In the genomic region with DNA sequence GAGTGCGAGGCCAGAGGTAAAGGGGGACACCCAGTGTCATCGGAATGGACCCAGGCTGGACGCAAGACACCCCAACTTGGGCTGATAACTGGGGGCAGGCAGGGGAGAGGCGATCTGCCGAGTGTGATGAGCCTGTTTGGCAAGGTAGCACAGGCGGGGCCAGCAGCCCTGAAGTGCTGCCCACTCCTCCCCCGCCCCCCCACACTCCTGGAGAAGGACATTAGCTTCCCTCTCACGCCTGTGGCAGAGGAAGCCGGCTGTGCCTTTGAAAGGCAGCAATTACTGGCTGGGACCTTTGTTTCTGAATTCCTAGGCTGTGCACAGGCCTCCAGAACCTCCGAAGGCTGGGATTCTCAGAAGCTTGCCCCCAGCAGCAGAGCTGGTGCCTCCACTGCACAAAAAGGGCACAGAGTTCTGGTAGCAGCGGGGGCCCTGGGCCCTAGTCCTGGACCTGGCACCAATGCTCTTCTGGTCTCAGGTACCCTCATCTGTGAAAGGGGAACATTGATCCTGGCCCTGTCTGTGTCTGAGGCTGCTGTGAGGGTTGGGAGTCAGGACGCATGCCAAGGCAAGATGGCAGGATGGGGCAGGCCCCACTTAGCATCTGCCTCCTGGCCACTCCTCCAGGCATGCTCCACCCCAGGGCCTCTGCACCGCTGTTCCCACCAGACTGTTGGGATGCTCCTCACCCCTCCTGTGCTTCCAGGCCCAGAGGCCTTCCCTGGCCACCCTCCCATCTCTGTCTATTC, we compare ENCODE assay signal across 13 cellular contexts. TPM values are rescaled to one million over a fixed set of nuclear protein-coding genes. Genes with fewer than 3 reads are reported as not detected.
A peak's percentile ranks its signal among the peaks of the same experiment; 100 is the strongest.
DNase-seq lines count a peak whose midpoint lies in the region; ATAC-seq and TF ChIP-seq lines count a peak whose summit lies in the region.
"Had no signal": no experiment of that assay in that cellular context is flagged by ENCODE, and none has a peak within 500 bp of the region (broad histone marks: within the 10 kb centered on the region; RNA-seq: fewer than 3 reads in every experiment).

No MANE protein-coding gene starts in this region.

- H3K36me3 Mint-ChIP-seq in activated B cell treated with CpG ODN at 0.5 μM for 24 hours (ENCODE audit: low read depth), result peaks cover 9% of the 10 kb centered on the region
- H3K36me3 Mint-ChIP-seq in stimulated activated naive B cell treated with anti-CD40 and anti-IgM and Interleukin-4, amounts not matched to agents 10 μg/mL and 1 μg/mL and 100 μg/mL, for 72 hours, result peaks cover 5 to 10% of the 10 kb centered on the region in 2 donors
- H3K36me3 Mint-ChIP-seq in activated CD4-positive, alpha-beta T cell treated with anti-CD3 and anti-CD28 coated beads for 36 hours (ENCODE audit: low read depth), result no peaks in the 10 kb centered on the region

- no peaks in the 10 kb centered on the region for H3K9me3 Mint-ChIP-seq in activated B cell treated with CpG ODN at 0.5 μM for 24 hours
- H3K9me3 Mint-ChIP-seq in stimulated activated naive B cell treated with anti-CD40 and anti-IgM and Interleukin-4, amounts not matched to agents 10 μg/mL and 1 μg/mL and 100 μg/mL, for 72 hours, result no peaks in the 10 kb centered on the region
- no peaks in the 10 kb centered on the region for H3K9me3 Mint-ChIP-seq in activated CD4-positive, alpha-beta T cell treated with anti-CD3 and anti-CD28 coated beads for 36 hours (ENCODE audit: low read depth)
- H3K9me3 Mint-ChIP-seq: activated CD4-positive, alpha-beta T cell treated with anti-CD3 and anti-CD28 coated beads, Interleukin-2, amount 10 ng/mL, durations not matched to agents 7 days and 5 days had no signal

- peaks cover 76% of the 10 kb centered on the region for H3K4me1 Mint-ChIP-seq in activated B cell treated with CpG ODN at 0.5 μM for 24 hours
- peaks cover 70 to 75% of the 10 kb centered on the region in 2 donors for H3K4me1 Mint-ChIP-seq in stimulated activated naive B cell treated with anti-CD40 and anti-IgM and Interleukin-4, amounts not matched to agents 10 μg/mL and 1 μg/mL and 100 μg/mL, for 72 hours
- H3K4me1 Mint-ChIP-seq in activated CD4-positive, alpha-beta T cell treated with anti-CD3 and anti-CD28 coated beads for 36 hours, result peaks cover 23% of the 10 kb centered on the region

- peak overlapping the region; percentile 90 for H3K27ac Mint-ChIP-seq in activated B cell treated with CpG ODN at 0.5 μM for 24 hours
- peak overlapping the region; percentile 61 for H3K27ac Mint-ChIP-seq in stimulated activated naive B cell treated with anti-CD40 and anti-IgM and Interleukin-4, amounts not matched to agents 10 μg/mL and 1 μg/mL and 100 μg/mL, for 72 hours
- no peak overlapping the region for H3K27ac Mint-ChIP-seq in activated CD4-positive, alpha-beta T cell treated with anti-CD3 and anti-CD28 coated beads for 36 hours
- H3K27ac Mint-ChIP-seq: activated CD4-positive, alpha-beta T cell treated with anti-CD3 and anti-CD28 coated beads, Interleukin-2, amount 10 ng/mL, durations not matched to agents 7 days and 5 days; activated naive CD8-positive, alpha-beta T cell had no signal

- no peaks in the 10 kb centered on the region for H3K27me3 Mint-ChIP-seq in activated B cell treated with CpG ODN at 0.5 μM for 24 hours
- H3K27me3 Mint-ChIP-seq in stimulated activated naive B cell treated with anti-CD40 and anti-IgM and Interleukin-4, amounts not matched to agents 10 μg/mL and 1 μg/mL and 100 μg/mL, for 72 hours, result no peaks in the 10 kb centered on the region
- no peaks in the 10 kb centered on the region for H3K27me3 Mint-ChIP-seq in activated CD4-positive, alpha-beta T cell treated with anti-CD3 and anti-CD28 coated beads for 36 hours
- H3K27me3 Mint-ChIP-seq: activated naive CD8-positive, alpha-beta T cell had no signal

- POLR2A ChIA-PET in activated B cell treated with CpG ODN at 0.5 μM for 24 hours (lab: Charles Lee), result interaction anchor here (2.5 to 5.5 kb wide), 3 partner anchors 21 to 36 kb away, joined by 14 to 170 read pairs (median 17); no protein-coding TSS in a partner anchor
- POLR2A ChIA-PET in activated CD4-positive, alpha-beta T cell treated with anti-CD3 and anti-CD28 coated beads for 36 hours (lab: Charles Lee), result no interaction called here

- ATAC-seq in activated B cell treated with CpG ODN at 0.5 μM for 24 hours (ENCODE audit: low read depth) (no peak), HG03378 (IDR thresholded peaks at IDR 0.05; ENCODE audit: unreplicated experiment) (no peak)
- no peak for ATAC-seq in stimulated activated naive B cell treated with anti-CD40 and anti-IgM and Interleukin-4, amounts not matched to agents 10 μg/mL and 1 μg/mL and 100 μg/mL, for 72 hours (replicated peaks)
- no peak for ATAC-seq in activated CD4-positive, alpha-beta T cell treated with anti-CD3 and anti-CD28 coated beads for 36 hours
- ATAC-seq: HepG2 had no signal

- intact Hi-C loops in activated B cell treated with CpG ODN at 0.5 μM for 24 hours (cut with micrococcal nuclease), result no loop called here
- intact Hi-C loops in activated CD4-positive, alpha-beta T cell treated with anti-CD3 and anti-CD28 coated beads for 36 hours (cut with DNase I, micrococcal nuclease), result no loop called here

- no peak overlapping the region for H3K4me3 Mint-ChIP-seq in activated B cell treated with CpG ODN at 0.5 μM for 24 hours
- peak overlapping the region in 1 of 2 donors; percentile 9 for H3K4me3 Mint-ChIP-seq in stimulated activated naive B cell treated with anti-CD40 and anti-IgM and Interleukin-4, amounts not matched to agents 10 μg/mL and 1 μg/mL and 100 μg/mL, for 72 hours
- no peak overlapping the region for H3K4me3 Mint-ChIP-seq in activated CD4-positive, alpha-beta T cell treated with anti-CD3 and anti-CD28 coated beads for 36 hours
- H3K4me3 Mint-ChIP-seq: activated CD4-positive, alpha-beta T cell treated with anti-CD3 and anti-CD28 coated beads, Interleukin-2, amount 10 ng/mL, durations not matched to agents 7 days and 5 days; activated naive CD8-positive, alpha-beta T cell had no signal

- in situ Hi-C loops in KBM-7 (cut with MboI; ENCODE audit: low pct_unique_long_range_greater_than_20kb, low sequenced_read_pairs), result no loop called here

- DNase-seq in NCI-H2029 (lab: John Stamatoyannopoulos, UW) (peak; percentile 27), NCI-H2029 treated with DMSO at 0.1 percent for 48 hours (lab: John Stamatoyannopoulos, UW) (no peak), activated B cell treated with CpG ODN at 0.5 μM for 24 hours (no peak), left kidney (ENCODE audit: low read depth, low spot score) (peak; percentile 34), KBM-7 (no peak)
- no peak for DNase-seq in stimulated activated naive B cell treated with anti-CD40 and anti-IgM and Interleukin-4, amounts not matched to agents 10 μg/mL and 1 μg/mL and 100 μg/mL, for 72 hours
- no peak for DNase-seq in activated CD4-positive, alpha-beta T cell treated with anti-CD3 and anti-CD28 coated beads for 36 hours
- DNase-seq: activated CD4-positive, alpha-beta T cell treated with anti-CD3 and anti-CD28 coated beads, Interleukin-2, amount 10 ng/mL, durations not matched to agents 7 days and 5 days; GDM1; SK-N-SH had no signal

- TF ChIP-seq CTCF in activated B cell treated with CpG ODN at 0.5 μM for 24 hours (IDR thresholded peaks at IDR 0.05), result no peak

- CTCF ChIA-PET in activated B cell treated with CpG ODN at 0.5 μM for 24 hours (lab: Charles Lee), result no interaction called here
- CTCF ChIA-PET in activated CD4-positive, alpha-beta T cell treated with anti-CD3 and anti-CD28 coated beads for 36 hours (lab: Charles Lee), result no interaction called here

RNA-seq across cellular contexts. Expression of a gene that starts 28.6 kb away (rescaled TPM):
- 260 and 296 TPM in 2 replicates for total RNA-seq in activated B cell treated with CpG ODN at 0.5 μM for 24 hours
- 10 to 100 TPM; 36.8 to 40.4 TPM for total RNA-seq in activated CD4-positive, alpha-beta T cell treated with anti-CD3 and anti-CD28 coated beads for 36 hours

Comparison
In these comparisons a context has a peak if more than half of its experiments do, and no peak if none do; other contexts are left out.
1. DNase-seq: peak in NCI-H2029 (single experiment) and left kidney (single experiment); none in NCI-H2029 treated with DMSO at 0.1 percent for 48 hours (single experiment), activated B cell treated with CpG ODN at 0.5 μM for 24 hours (single experiment), stimulated activated naive B cell treated with anti-CD40 and anti-IgM and Interleukin-4, amounts not matched to agents 10 μg/mL and 1 μg/mL and 100 μg/mL, for 72 hours (single experiment), KBM-7 (single experiment) and activated CD4-positive, alpha-beta T cell treated with anti-CD3 and anti-CD28 coated beads for 36 hours (single experiment).